4 cellular contexts compared by ENCODE assay signal in genomic region chr16:56973899-56974298, GRCh38. TPM values are rescaled to one million over a fixed set of nuclear protein-coding genes. Genes with fewer than 3 reads are reported as not detected.
"Had no signal": no experiment of that assay in that cellular context is flagged by ENCODE, and none has a peak within 500 bp of the region (broad histone marks: within the 10 kb centered on the region; RNA-seq: fewer than 3 reads in every experiment).

No MANE protein-coding gene starts in this region.

RNA-seq across cellular contexts. Expression of gene CETP, which starts 12.1 kb away (rescaled TPM):
- total RNA-seq: fibroblast of villous mesenchyme, gastrocnemius medialis, renal cortical epithelial cell, smooth muscle cell had no signal
- polyA plus RNA-seq: smooth muscle cell had no signal
